Comparison of ENCODE assay signal across 9 cellular contexts in genomic region chr22:46684706-46685105, GRCh38. TPM values are rescaled to one million over a fixed set of nuclear protein-coding genes. Genes with fewer than 3 reads are reported as not detected.
DNase-seq lines count a peak whose midpoint lies in the region; ATAC-seq and TF ChIP-seq lines count a peak whose summit lies in the region.
"Had no signal": no experiment of that assay in that cellular context is flagged by ENCODE, and none has a peak within 500 bp of the region (broad histone marks: within the 10 kb centered on the region; RNA-seq: fewer than 3 reads in every experiment).

No MANE protein-coding gene starts in this region.

- H3K9ac ChIP-seq in mesendoderm (ENCODE audit: low read length), result no peak overlapping the region

- no peak overlapping the region for H2BK120ac ChIP-seq in mesendoderm (ENCODE audit: low read depth, low read length)

- ATAC-seq in HG03469 (IDR thresholded peaks at IDR 0.05; ENCODE audit: unreplicated experiment), result peak; percentile 60
- peak; percentile 92 for ATAC-seq in activated B cell treated with CpG ODN at 0.5 μM for 24 hours (ENCODE audit: low read depth)
- ATAC-seq in SK-N-SH treated with all-trans-retinoic acid at 6 μM for 48 hours, result no peak

- no peak overlapping the region for H4K5ac ChIP-seq in mesendoderm (ENCODE audit: low read length)

- no peak overlapping the region for H3K23ac ChIP-seq in mesendoderm (ENCODE audit: low read length)

- H3K4me1 ChIP-seq in A673 (ENCODE audit: insufficient read depth, low read length, poor library complexity, severe bottlenecking) (peaks cover 4% of the 10 kb centered on the region), mesendoderm (ENCODE audit: control insufficient read depth, low read depth, low read length) (no peaks in the 10 kb centered on the region)

- no peak for TF ChIP-seq CTCF in A673 (conservative IDR thresholded peaks at IDR 0.05; ENCODE audit: low read depth, low read length)
- no peak for TF ChIP-seq CTCF in activated B cell treated with CpG ODN at 0.5 μM for 24 hours (IDR thresholded peaks at IDR 0.05)
- TF ChIP-seq CTCF in endothelial cell (IDR thresholded peaks at IDR 0.05; ENCODE audit: unreplicated experiment), result no peak

- no peaks in the 10 kb centered on the region for H3K79me1 ChIP-seq in mesendoderm (ENCODE audit: low read length)

- H3K27ac Mint-ChIP-seq in activated B cell treated with CpG ODN at 0.5 μM for 24 hours (peak overlapping the region; percentile 65), endothelial cell (ENCODE audit: unreplicated experiment) (no peak overlapping the region)

- H3K27ac ChIP-seq in A673 (ENCODE audit: low read depth, low read length, poor library complexity, severe bottlenecking) (no peak overlapping the region), mesendoderm (ENCODE audit: low read depth, low read length) (no peak overlapping the region)
- H3K27ac ChIP-seq: right lobe of liver had no signal

- H3K9me3 Mint-ChIP-seq in activated B cell treated with CpG ODN at 0.5 μM for 24 hours (no peaks in the 10 kb centered on the region), endothelial cell (ENCODE audit: unreplicated experiment) (no peaks in the 10 kb centered on the region)

- H3K4ac ChIP-seq in mesendoderm (ENCODE audit: low read depth, low read length), result no peak overlapping the region

- CTCF ChIA-PET in A673 (lab: Charles Lee), result no interaction called here
- CTCF ChIA-PET in activated B cell treated with CpG ODN at 0.5 μM for 24 hours (lab: Charles Lee), result interaction anchor here (1.2 kb wide), 1 partner anchor 121 kb away, joined by 4 read pairs; no protein-coding TSS in a partner anchor

- H3K56ac ChIP-seq in mesendoderm (ENCODE audit: low read length), result no peak overlapping the region

- no peak overlapping the region for H2BK5ac ChIP-seq in mesendoderm (ENCODE audit: low read length)

- peak overlapping the region; percentile 61 for H3K4me3 Mint-ChIP-seq in activated B cell treated with CpG ODN at 0.5 μM for 24 hours
- no peak overlapping the region for H3K4me3 Mint-ChIP-seq in endothelial cell (ENCODE audit: unreplicated experiment)

- TSS peak; percentile 61 for BruUV-seq in A673 (replicated peaks; lab: Mats Ljungman, UMichigan)

- H3K36me3 ChIP-seq in A673 (ENCODE audit: insufficient read depth, low read length, poor library complexity, severe bottlenecking) (peaks cover 31% of the 10 kb centered on the region), mesendoderm (ENCODE audit: control insufficient read depth, insufficient read depth, low read length) (peaks cover 4% of the 10 kb centered on the region)

- no peak overlapping the region for H3K4me2 ChIP-seq in mesendoderm (ENCODE audit: low read length)

- H3K4me3 ChIP-seq in A673 (ENCODE audit: low read depth, low read length, poor library complexity, severe bottlenecking), result no peak overlapping the region
- no peak overlapping the region for H3K4me3 ChIP-seq in mesendoderm (ENCODE audit: low read length)
- H3K4me3 ChIP-seq: right lobe of liver had no signal

- H3K9me3 ChIP-seq in A673 (ENCODE audit: low read depth, low read length, poor library complexity, severe bottlenecking), result no peaks in the 10 kb centered on the region
- H3K9me3 ChIP-seq: right lobe of liver had no signal

- WGBS in mesendoderm (ENCODE audit: extremely low coverage, insufficient coverage, low lambda C conversion rate), result no CpG with 5 or more reads among the region's 10 CpGs

- H4K8ac ChIP-seq in mesendoderm (ENCODE audit: low read depth, low read length), result no peak overlapping the region

- H3K36me3 Mint-ChIP-seq in activated B cell treated with CpG ODN at 0.5 μM for 24 hours (ENCODE audit: low read depth), result peaks cover 31% of the 10 kb centered on the region
- H3K36me3 Mint-ChIP-seq in endothelial cell (ENCODE audit: low read depth, unreplicated experiment), result peaks cover 19% of the 10 kb centered on the region

- no peak overlapping the region for H2AK5ac ChIP-seq in mesendoderm (ENCODE audit: low read length)

- no peaks in the 10 kb centered on the region for H3K79me2 ChIP-seq in mesendoderm (ENCODE audit: control insufficient read depth, insufficient read depth, low read length)

- no peak overlapping the region for H3K18ac ChIP-seq in mesendoderm (ENCODE audit: low read length)

- H3K4me1 Mint-ChIP-seq in activated B cell treated with CpG ODN at 0.5 μM for 24 hours (peaks cover 35% of the 10 kb centered on the region), endothelial cell (ENCODE audit: unreplicated experiment) (peaks cover 5% of the 10 kb centered on the region)

- H2BK15ac ChIP-seq in mesendoderm (replicated peaks; ENCODE audit: low read depth), result no peak overlapping the region

- POLR2A ChIA-PET in A673 (lab: Charles Lee; ENCODE audit: low non-redundant PET) (no interaction called here), activated B cell treated with CpG ODN at 0.5 μM for 24 hours (lab: Charles Lee) (interaction anchor here (0.6 to 2.5 kb wide), 5 partner anchors 11 to 121 kb away, joined by 3 to 5 read pairs (median 4); partner anchors contain the start of gene TBC1D22A)

- H3K27me3 Mint-ChIP-seq in activated B cell treated with CpG ODN at 0.5 μM for 24 hours (no peaks in the 10 kb centered on the region), endothelial cell (ENCODE audit: unreplicated experiment) (peaks cover 6% of the 10 kb centered on the region)

- no peak for DNase-seq in A673 (ENCODE audit: low spot score)
- peak; percentile 95 for DNase-seq in GM19238 (ENCODE audit: insufficient read length, low spot score)
- DNase-seq in activated B cell treated with CpG ODN at 0.5 μM for 24 hours, result peak; percentile 51
- DNase-seq in mesendoderm, result no peak
- DNase-seq in endothelial cell (ENCODE audit: low spot score), result no peak
- no peak for DNase-seq in activated CD4-positive, alpha-beta T cell treated with anti-CD3 and anti-CD28 coated beads, Interleukin-2, amount 50 U/mL, for 4 hours
- DNase-seq: right lobe of liver had no signal

- intact Hi-C loops in A673 (cut with micrococcal nuclease; ENCODE audit: unreplicated experiment) (no loop called here), activated B cell treated with CpG ODN at 0.5 μM for 24 hours (cut with micrococcal nuclease) (loop anchor here (1.0 to 2.0 kb wide), 7 partner anchors 10 to 121 kb away; partner anchors contain the start of gene TBC1D22A)

- H3K27me3 ChIP-seq in A673 (replicated peaks; ENCODE audit: insufficient read depth, low read depth, low read length, poor library complexity) (no peaks in the 10 kb centered on the region), mesendoderm (ENCODE audit: insufficient read depth, low read length, poor library complexity) (no peaks in the 10 kb centered on the region)
- H3K27me3 ChIP-seq: right lobe of liver had no signal

TF ChIP-seq in SK-N-SH treated with all-trans-retinoic acid at 6 μM for 48 hours, 23 proteins besides CTCF, POLR2A, EP300 and RAD21 (continues in another document):
- TF ChIP-seq OSR1 (CRISPR knock-in tag; IDR thresholded peaks at IDR 0.05) (no peak), ESRRG (CRISPR knock-in tag; IDR thresholded peaks at IDR 0.05) (no peak), ZNF70 (CRISPR knock-in tag; IDR thresholded peaks at IDR 0.05) (no peak), PATZ1 (CRISPR knock-in tag; IDR thresholded peaks at IDR 0.05; ENCODE audit: borderline replicate concordance) (no peak), ZFP30 (CRISPR knock-in tag; IDR thresholded peaks at IDR 0.05) (no peak), SNAI2 (CRISPR knock-in tag; IDR thresholded peaks at IDR 0.05) (no peak), TOX (CRISPR knock-in tag; IDR thresholded peaks at IDR 0.05; ENCODE audit: borderline replicate concordance) (no peak), ARNTL (CRISPR knock-in tag; IDR thresholded peaks at IDR 0.05; ENCODE audit: borderline replicate concordance, low read depth) (no peak), CREB5 (CRISPR knock-in tag; IDR thresholded peaks at IDR 0.05; ENCODE audit: low read depth) (no peak)

RNA-seq across cellular contexts. Expression of gene CERK, which starts 53.3 kb away (rescaled TPM):
- total RNA-seq in A673 (2021) (55.6 and 58.8 TPM in 2 replicates), activated B cell treated with CpG ODN at 0.5 μM for 24 hours (13.8 and 16.9 TPM in 2 replicates), endothelial cell (ENCODE audit: unreplicated experiment) (57.7 TPM)
- 26.7 TPM for polyA plus RNA-seq in mesendoderm (2013, experiment 1 of 2)
- polyA plus RNA-seq in mesendoderm (2013, experiment 2 of 2), result 26.7 TPM

Comparison
In these comparisons a context has a peak if more than half of its experiments do, and no peak if none do; other contexts are left out.
1. DNase-seq: peak in GM19238 (single experiment) and activated B cell treated with CpG ODN at 0.5 μM for 24 hours (single experiment); none in A673 (single experiment), mesendoderm (single experiment), endothelial cell (single experiment) and activated CD4-positive, alpha-beta T cell treated with anti-CD3 and anti-CD28 coated beads, Interleukin-2, amount 50 U/mL, for 4 hours (0 of 2).